18 cellular contexts compared by ENCODE assay signal in the genomic region with DNA sequence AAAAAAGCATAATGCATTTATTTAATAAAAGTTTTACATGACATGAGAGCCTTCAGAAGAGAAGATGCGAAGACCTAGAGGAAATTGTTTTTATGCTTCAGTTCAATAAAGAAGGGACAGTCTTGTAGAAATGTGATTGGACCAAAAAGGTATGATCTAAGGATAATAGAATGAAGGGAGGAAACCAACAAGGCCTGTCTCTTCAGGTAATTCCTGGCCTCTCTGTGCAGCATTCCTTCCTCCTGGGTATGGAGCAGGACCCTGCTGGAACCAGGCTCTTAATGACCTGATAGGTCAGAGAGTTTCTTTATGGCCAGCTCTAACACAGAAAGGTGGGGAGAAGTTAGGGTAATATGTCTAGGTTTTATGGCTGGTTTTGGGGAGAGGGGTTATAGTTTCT.
A peak's percentile ranks its signal among the peaks of the same experiment; 100 is the strongest.
DNase-seq lines count a peak whose midpoint lies in the region; ATAC-seq, FAIRE-seq and TF ChIP-seq lines count a peak whose summit lies in the region.
"Had no signal": no experiment of that assay in that cellular context is flagged by ENCODE, and none has a peak within 500 bp of the region (broad histone marks: within the 10 kb centered on the region; RNA-seq: fewer than 3 reads in every experiment).

No MANE protein-coding gene starts in this region.

- FAIRE-seq in endothelial cell of umbilical vein (lab: Jason Lieb, UNC) = no peak
- FAIRE-seq: A204.1, D721Med, H1 had no signal

- H3K4me1 Mint-ChIP-seq in endothelial cell (ENCODE audit: unreplicated experiment) = peaks cover 27% of the 10 kb centered on the region
- H3K4me1 Mint-ChIP-seq: CD4-positive, CD25-positive, alpha-beta regulatory T cell had no signal

- dilution Hi-C loops in endothelial cell of umbilical vein (cut with MboI; ENCODE audit: extremely low pct_ligation_motif_present, low sequenced_read_pairs) = no loop called here

- ATAC-seq in RWPE2 (ENCODE audit: low read depth) = no peak; the same call in 2 of the 3 replicates
- no peak for ATAC-seq in GM18502 (IDR thresholded peaks at IDR 0.05; ENCODE audit: poor library complexity, unreplicated experiment)

- peaks cover 13% of the 10 kb centered on the region for H3K4me1 ChIP-seq in RWPE2 (ENCODE audit: insufficient read depth, poor library complexity, severe bottlenecking)
- peaks cover 41% of the 10 kb centered on the region for H3K4me1 ChIP-seq in endothelial cell of umbilical vein (ENCODE audit: control insufficient read depth, extremely low read depth, insufficient read depth, low read length)
- H3K4me1 ChIP-seq in mesendoderm (ENCODE audit: control insufficient read depth, low read depth, low read length) = peaks cover 11% of the 10 kb centered on the region
- H3K4me1 ChIP-seq: BE2C, Caco-2, HAP-1 had no signal

- H3K36me3 Mint-ChIP-seq in endothelial cell (ENCODE audit: low read depth, unreplicated experiment) = no peaks in the 10 kb centered on the region
- H3K36me3 Mint-ChIP-seq: CD4-positive, CD25-positive, alpha-beta regulatory T cell had no signal

- H3K23ac ChIP-seq in mesendoderm (ENCODE audit: low read length) = no peak overlapping the region

- no peak overlapping the region for H2BK120ac ChIP-seq in mesendoderm (ENCODE audit: low read depth, low read length)

- H3K27me3 ChIP-seq in RWPE2 (ENCODE audit: insufficient read depth, poor library complexity, severe bottlenecking) (no peaks in the 10 kb centered on the region), endothelial cell of umbilical vein (ENCODE audit: control insufficient read depth in 2 of 2, insufficient read depth in 2 of 2, low read length in 2 of 2) (peaks cover 0 to 23% of the 10 kb centered on the region in 2 experiments), mesendoderm (ENCODE audit: insufficient read depth, low read length, poor library complexity) (no peaks in the 10 kb centered on the region), H7 (ENCODE audit: control insufficient read depth, insufficient read depth, low read length) (0 out of 2 replicates have a peak, but pooled peaks cover 2% of the 10 kb centered on the region)
- H3K27me3 ChIP-seq: BE2C had no signal

- no peaks in the 10 kb centered on the region for H3K9me1 ChIP-seq in endothelial cell of umbilical vein (replicated peaks; ENCODE audit: control insufficient read depth, extremely low read depth, insufficient read depth, low read length)

- H3K56ac ChIP-seq in mesendoderm (ENCODE audit: low read length) = no peak overlapping the region

- no TSS peak for BruUV-seq in endothelial cell of umbilical vein (replicated peaks; lab: Mats Ljungman, UMichigan)

- DNase-seq in RWPE2 (ENCODE audit: low spot score) = no peak
- DNase-seq in endothelial cell of umbilical vein (ENCODE audit: low read depth, low spot score) = no peak
- DNase-seq in mesendoderm = peak; percentile 55
- DNase-seq in H7 = no peak
- DNase-seq in endothelial cell (ENCODE audit: low spot score) = no peak
- DNase-seq in NCI-H526 (lab: John Stamatoyannopoulos, UW) = no peak
- DNase-seq: ACHN; BE2C; C1 segment of cervical spinal cord; Caco-2; CD4-positive, CD25-positive, alpha-beta regulatory T cell; GF-D8 had no signal

- H3K9me3 Mint-ChIP-seq in endothelial cell (ENCODE audit: unreplicated experiment) = no peaks in the 10 kb centered on the region

- POLR2A ChIA-PET in endothelial cell of umbilical vein (lab: Charles Lee) = no interaction called here

- no peak overlapping the region for H2AK5ac ChIP-seq in mesendoderm (ENCODE audit: low read length)

- intact Hi-C loops in endothelial cell of umbilical vein (cut with micrococcal nuclease) = no loop called here

- H4K5ac ChIP-seq in mesendoderm (ENCODE audit: low read length) = no peak overlapping the region

- H3K4me3 Mint-ChIP-seq in endothelial cell (ENCODE audit: unreplicated experiment) = no peak overlapping the region
- H3K4me3 Mint-ChIP-seq: CD4-positive, CD25-positive, alpha-beta regulatory T cell had no signal

- no peaks in the 10 kb centered on the region for H3K79me2 ChIP-seq in endothelial cell of umbilical vein (ENCODE audit: control insufficient read depth, insufficient read depth, low read length)
- H3K79me2 ChIP-seq in mesendoderm (ENCODE audit: control insufficient read depth, insufficient read depth, low read length) = no peaks in the 10 kb centered on the region

- H2BK15ac ChIP-seq in mesendoderm (replicated peaks; ENCODE audit: low read depth) = no peak overlapping the region

- no peak for TF ChIP-seq POLR2A in endothelial cell of umbilical vein (IDR thresholded peaks at IDR 0.05; ENCODE audit: low read depth, low read length)

- TF ChIP-seq CTCF in RWPE2 (IDR thresholded peaks at IDR 0.05; ENCODE audit: poor library complexity, severe bottlenecking) = no peak
- no peak for TF ChIP-seq CTCF in endothelial cell of umbilical vein (IDR thresholded peaks at IDR 0.05; ENCODE audit: extremely low read depth in 1 of 2, insufficient read depth in 1 of 2, low read depth in 1 of 2, low read length in 2 of 2)
- TF ChIP-seq CTCF in endothelial cell (IDR thresholded peaks at IDR 0.05; ENCODE audit: unreplicated experiment) = no peak

- H3K4ac ChIP-seq in mesendoderm (ENCODE audit: low read depth, low read length) = no peak overlapping the region

- no peak overlapping the region for H2AFZ ChIP-seq in endothelial cell of umbilical vein (ENCODE audit: low read depth, low read length)

- H2BK5ac ChIP-seq in mesendoderm (ENCODE audit: low read length) = no peak overlapping the region

- H3K4me2 ChIP-seq in endothelial cell of umbilical vein (ENCODE audit: insufficient read depth, low read length) (peak overlapping the region; percentile 1), mesendoderm (ENCODE audit: low read length) (no peak overlapping the region)

- H3K27me3 Mint-ChIP-seq in endothelial cell (ENCODE audit: unreplicated experiment) = no peaks in the 10 kb centered on the region

- H3K18ac ChIP-seq in mesendoderm (ENCODE audit: low read length) = no peak overlapping the region

- H4K20me1 ChIP-seq in endothelial cell of umbilical vein (replicated peaks; ENCODE audit: control insufficient read depth, extremely low read depth, insufficient read depth, low read length) = no peaks in the 10 kb centered on the region

- H3K9ac ChIP-seq in endothelial cell of umbilical vein (replicated peaks; ENCODE audit: extremely low read depth, insufficient read depth, low read length) (no peak overlapping the region), mesendoderm (ENCODE audit: low read length) (no peak overlapping the region)

- H3K36me3 ChIP-seq in RWPE2 (ENCODE audit: low read depth) (no peaks in the 10 kb centered on the region), endothelial cell of umbilical vein (ENCODE audit: control insufficient read depth in 2 of 2, extremely low read depth in 1 of 2, insufficient read depth in 2 of 2, low read length in 2 of 2) (no peaks in the 10 kb centered on the region), mesendoderm (ENCODE audit: control insufficient read depth, insufficient read depth, low read length) (no peaks in the 10 kb centered on the region), H7 (replicated peaks; ENCODE audit: control insufficient read depth, insufficient read depth, low read length) (no peaks in the 10 kb centered on the region)
- H3K36me3 ChIP-seq: BE2C, HAP-1 had no signal

- H4K8ac ChIP-seq in mesendoderm (ENCODE audit: low read depth, low read length) = no peak overlapping the region

- CTCF ChIA-PET in endothelial cell of umbilical vein (lab: Charles Lee) = no interaction called here

- no CpG with 5 or more reads among the region's 1 CpG for WGBS in mesendoderm (ENCODE audit: extremely low coverage, insufficient coverage, low lambda C conversion rate)

- no peaks in the 10 kb centered on the region for H3K79me1 ChIP-seq in mesendoderm (ENCODE audit: low read length)

- H3K27ac Mint-ChIP-seq in endothelial cell (ENCODE audit: unreplicated experiment) = no peak overlapping the region
- H3K27ac Mint-ChIP-seq: CD4-positive, CD25-positive, alpha-beta regulatory T cell had no signal

- peak overlapping the region; percentile 39 for H3K27ac ChIP-seq in RWPE2 (ENCODE audit: poor library complexity, severe bottlenecking)
- H3K27ac ChIP-seq in endothelial cell of umbilical vein (ENCODE audit: insufficient read depth, low read depth, low read length) = peak overlapping the region; percentile 76
- H3K27ac ChIP-seq in mesendoderm (ENCODE audit: low read depth, low read length) = no peak overlapping the region
- H3K27ac ChIP-seq: HL-60 had no signal

- H3K4me3 ChIP-seq in RWPE2 (ENCODE audit: severe bottlenecking) (no peak overlapping the region), endothelial cell of umbilical vein (replicated peaks in 1 of 3; ENCODE audit: insufficient read depth in 1 of 3, low read depth in 1 of 3, low read length in 3 of 3) (no peak overlapping the region), mesendoderm (ENCODE audit: low read length) (no peak overlapping the region), H7 (ENCODE audit: insufficient read depth, low read depth, low read length) (no peak overlapping the region)
- H3K4me3 ChIP-seq: HAP-1 had no signal

- H3K9me3 ChIP-seq in RWPE2 (ENCODE audit: severe bottlenecking) = peaks cover 3% of the 10 kb centered on the region
- no peaks in the 10 kb centered on the region for H3K9me3 ChIP-seq in endothelial cell of umbilical vein (replicated peaks; ENCODE audit: control insufficient read depth, insufficient read depth, low read length)
- H3K9me3 ChIP-seq: BE2C, Caco-2, HAP-1 had no signal

TF ChIP-seq in endothelial cell of umbilical vein, 7 proteins besides CTCF, POLR2A, EP300 and RAD21:
- TF ChIP-seq JUN (IDR thresholded peaks at IDR 0.05; ENCODE audit: borderline replicate concordance, insufficient read depth, insufficient read length, low read depth) (no peak), EZH2 (IDR thresholded peaks at IDR 0.05; ENCODE audit: borderline replicate concordance, low read depth, low read length, severe bottlenecking) (no peak), MYC (IDR thresholded peaks at IDR 0.05; ENCODE audit: low read depth, low read length) (no peak), FOS (IDR thresholded peaks at IDR 0.05; ENCODE audit: borderline replicate concordance, insufficient read depth, low read length) (no peak), POLR2AphosphoS5 (IDR thresholded peaks at IDR 0.05; ENCODE audit: insufficient read depth, low read depth, low read length) (no peak), GATA2 (IDR thresholded peaks at IDR 0.05; ENCODE audit: insufficient read depth, insufficient read length, low read depth, low read length) (no peak)
- TF ChIP-seq, protein P1, sequence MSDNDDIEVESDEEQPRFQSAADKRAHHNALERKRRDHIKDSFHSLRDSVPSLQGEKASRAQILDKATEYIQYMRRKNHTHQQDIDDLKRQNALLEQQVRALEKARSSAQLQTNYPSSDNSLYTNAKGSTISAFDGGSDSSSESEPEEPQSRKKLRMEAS (IDR thresholded peaks at IDR 0.05; ENCODE audit: insufficient read depth, insufficient read length) = no peak
